9 cellular contexts compared by ENCODE assay signal in the genomic region with DNA sequence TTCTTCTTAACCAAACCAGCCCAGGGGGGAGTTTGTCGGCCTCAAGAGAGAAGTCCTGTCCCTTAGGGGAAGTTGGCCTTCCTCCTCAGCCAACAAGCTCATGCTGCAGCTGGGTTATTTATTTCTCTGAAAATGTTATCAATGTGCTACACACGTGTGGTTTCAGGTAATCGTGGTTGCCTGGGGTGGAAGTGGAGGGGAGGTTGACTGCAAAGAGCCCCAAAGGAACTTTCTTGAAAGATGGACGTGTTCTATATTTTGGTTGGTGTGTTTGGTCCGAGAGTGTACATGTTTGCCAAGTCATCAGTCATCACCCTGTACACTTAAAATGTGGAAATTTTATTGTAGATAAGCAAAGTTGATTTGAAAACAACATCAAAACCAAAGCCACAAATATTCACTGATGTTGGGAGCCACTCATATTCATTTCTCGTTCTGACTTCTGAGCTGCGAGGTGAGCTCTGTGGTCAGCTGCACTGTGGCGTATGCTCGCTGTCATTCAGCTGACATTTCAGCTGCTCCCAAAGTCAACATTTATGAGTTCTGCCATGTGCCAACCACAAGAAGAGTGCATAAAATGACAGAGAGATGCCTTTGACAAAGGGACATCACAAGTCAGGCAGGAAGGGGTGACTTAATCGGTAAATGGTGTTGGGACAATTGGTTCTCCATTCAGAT. TPM values are rescaled to one million over a fixed set of nuclear protein-coding genes. Genes with fewer than 3 reads are reported as not detected.
DNase-seq lines count a peak whose midpoint lies in the region; ATAC-seq, FAIRE-seq and TF ChIP-seq lines count a peak whose summit lies in the region.
"Had no signal": no experiment of that assay in that cellular context is flagged by ENCODE, and none has a peak within 500 bp of the region (broad histone marks: within the 10 kb centered on the region; RNA-seq: fewer than 3 reads in every experiment).

No MANE protein-coding gene starts in this region.

- H3K27ac ChIP-seq in neutrophil: peak overlapping the region; percentile 16

- H3K27me3 ChIP-seq in GM06990 (replicated peaks; ENCODE audit: control insufficient read depth, insufficient read depth, low read length) (no peaks in the 10 kb centered on the region), neutrophil (no peaks in the 10 kb centered on the region)

- no peak for TF ChIP-seq CTCF in GM06990 (IDR thresholded peaks at IDR 0.05; ENCODE audit: insufficient read depth, low read length, poor library complexity, severe bottlenecking)
- TF ChIP-seq CTCF in GM20000 (IDR thresholded peaks at IDR 0.05; ENCODE audit: extremely low read depth, missing control alignments): no peak
- no peak for TF ChIP-seq CTCF in neutrophil (IDR thresholded peaks at IDR 0.05)

- peak; percentile 59 for ATAC-seq in HG03558 (IDR thresholded peaks at IDR 0.05; ENCODE audit: extremely low read depth, unreplicated experiment)

- peak; percentile 72 for DNase-seq in GM06990 (ENCODE audit: extremely low read depth, insufficient read length)
- DNase-seq in GM20000 (ENCODE audit: low spot score): peak; percentile 63
- DNase-seq in activated CD8-positive, alpha-beta memory T cell treated with anti-CD3 and anti-CD28 coated beads, Interleukin-2, amount 50 U/mL, for 4 hours: peak; percentile 52
- no peak for DNase-seq in frontal cortex (ENCODE audit: low spot score in 2 of 2)
- DNase-seq in erythroblast (lab: John Stamatoyannopoulos, UW): no peak
- DNase-seq in cerebellum (ENCODE audit: low spot score): no peak

- H3K4me3 ChIP-seq in GM06990 (replicated peaks; ENCODE audit: low read depth, low read length) (peak overlapping the region; percentile 10; the same call in 1 of the 2 replicates), neutrophil (ENCODE audit: low read depth in 1 of 2, low read length in 1 of 2) (no peak overlapping the region)

- no peaks in the 10 kb centered on the region for H3K36me3 ChIP-seq in GM06990 (ENCODE audit: control insufficient read depth, insufficient read depth, low read length)
- H3K36me3 ChIP-seq in neutrophil: no peaks in the 10 kb centered on the region

- TF ChIP-seq POLR2A in erythroblast (IDR thresholded peaks at IDR 0.05; ENCODE audit: low read length): no peak

- no peaks in the 10 kb centered on the region for H3K9me3 ChIP-seq in neutrophil

- no peak for FAIRE-seq in frontal cortex (lab: Jason Lieb, UNC)
- FAIRE-seq: colon had no signal

- H3K4me1 ChIP-seq in neutrophil (ENCODE audit: control insufficient read depth in 1 of 2, insufficient read depth in 1 of 2, low read depth in 1 of 2, low read length in 1 of 2): peaks cover 25 to 33% of the 10 kb centered on the region in 2 experiments

RNA-seq across cellular contexts. Expression of gene ADGRG1, which starts 26.5 kb away (rescaled TPM):
- total RNA-seq in frontal cortex (19.6 TPM), cerebellum (109 TPM)

RNA-seq across cellular contexts. Expression of gene ADGRG5, which starts 59.5 kb away (rescaled TPM):
- total RNA-seq in frontal cortex (under 0.01 TPM), cerebellum (0.91 TPM)

Comparison
In these comparisons a context has a peak if more than half of its experiments do, and no peak if none do; other contexts are left out.
1. DNase-seq: peak in GM06990 (single experiment), GM20000 (single experiment) and activated CD8-positive, alpha-beta memory T cell treated with anti-CD3 and anti-CD28 coated beads, Interleukin-2, amount 50 U/mL, for 4 hours (single experiment); none in frontal cortex (0 of 2), erythroblast (0 of 2) and cerebellum (single experiment).